Comparison of ENCODE assay signal across 27 cellular contexts in genomic region chr6:57278570-57278969, GRCh38.
"Had no signal": no experiment of that assay in that cellular context is flagged by ENCODE, and none has a peak within 500 bp of the region (broad histone marks: within the 10 kb centered on the region; RNA-seq: fewer than 3 reads in every experiment).

No MANE protein-coding gene starts in this region.

- H3K36me3 Mint-ChIP-seq: activated CD4-positive, alpha-beta memory T cell treated with anti-CD3 and anti-CD28 coated beads for 36 hours; activated CD8-positive, alpha-beta memory T cell treated with anti-CD3 and anti-CD28 coated beads, Interleukin-2, amount 10 ng/mL, durations not matched to agents 7 days and 5 days; activated naive CD8-positive, alpha-beta T cell had no signal

- H3K4me3 Mint-ChIP-seq: activated CD4-positive, alpha-beta memory T cell treated with anti-CD3 and anti-CD28 coated beads for 36 hours; activated CD4-positive, alpha-beta T cell treated with anti-CD3 and anti-CD28 coated beads for 36 hours; activated CD4-positive, alpha-beta T cell treated with anti-CD3 and anti-CD28 coated beads, Interleukin-2, amount 10 ng/mL, durations not matched to agents 24 days and 14 days; activated CD8-positive, alpha-beta memory T cell treated with anti-CD3 and anti-CD28 coated beads, Interleukin-2, amount 10 ng/mL, durations not matched to agents 7 days and 5 days; activated CD8-positive, alpha-beta T cell treated with anti-CD3 and anti-CD28 coated beads, Interleukin-2, amount 10 ng/mL, durations not matched to agents 7 days and 5 days; activated naive CD8-positive, alpha-beta T cell; activated T-cell treated with anti-CD3 and anti-CD28 coated beads, Interleukin-2, amount 50 U/mL, for 4 hours; activated T-helper 17 cell treated with anti-CD3 and anti-CD28 coated beads, Interleukin-2, amount 50 U/mL, for 72 hours; central memory CD8-positive, alpha-beta T cell; dendritic cell treated with granulocyte-macrophage colony-stimulating factor and Interleukin-4, amounts not matched to agents 40 ng/mL and 50 ng/mL, for 4 days had no signal

- H3K27me3 ChIP-seq: brain microvascular endothelial cell, gastroesophageal sphincter had no signal

- H3K27ac ChIP-seq: brain microvascular endothelial cell, coronary artery, epithelial cell of prostate, esophagus squamous epithelium, gastroesophageal sphincter had no signal

- H3K9me3 Mint-ChIP-seq: activated CD4-positive, alpha-beta memory T cell treated with anti-CD3 and anti-CD28 coated beads for 36 hours; activated CD4-positive, alpha-beta T cell treated with anti-CD3 and anti-CD28 coated beads, Interleukin-2, amount 10 ng/mL, durations not matched to agents 24 days and 14 days; activated T-cell treated with anti-CD3 and anti-CD28 coated beads, Interleukin-2, amount 50 U/mL, for 4 hours; activated T-helper 17 cell treated with anti-CD3 and anti-CD28 coated beads, Interleukin-2, amount 50 U/mL, for 72 hours; central memory CD8-positive, alpha-beta T cell had no signal

- H3K4me1 ChIP-seq: gastroesophageal sphincter had no signal

- H3K9me3 ChIP-seq: esophagus squamous epithelium, gastroesophageal sphincter had no signal

- H3K4me3 ChIP-seq: coronary artery, esophagus squamous epithelium, gastroesophageal sphincter had no signal

- H3K27ac Mint-ChIP-seq: activated CD4-positive, alpha-beta memory T cell treated with anti-CD3 and anti-CD28 coated beads for 36 hours; activated CD4-positive, alpha-beta T cell treated with anti-CD3 and anti-CD28 coated beads for 36 hours; activated CD4-positive, alpha-beta T cell treated with anti-CD3 and anti-CD28 coated beads, Interleukin-2, amount 10 ng/mL, durations not matched to agents 24 days and 14 days; activated CD8-positive, alpha-beta memory T cell treated with anti-CD3 and anti-CD28 coated beads, Interleukin-2, amount 10 ng/mL, durations not matched to agents 7 days and 5 days; activated CD8-positive, alpha-beta T cell treated with anti-CD3 and anti-CD28 coated beads, Interleukin-2, amount 10 ng/mL, durations not matched to agents 7 days and 5 days; activated naive CD8-positive, alpha-beta T cell; activated T-helper 17 cell treated with anti-CD3 and anti-CD28 coated beads, Interleukin-2, amount 50 U/mL, for 72 hours; dendritic cell treated with granulocyte-macrophage colony-stimulating factor and Interleukin-4, amounts not matched to agents 40 ng/mL and 50 ng/mL, for 4 days had no signal

- H3K36me3 ChIP-seq: brain microvascular endothelial cell, esophagus squamous epithelium, gastroesophageal sphincter had no signal

- H3K4me1 Mint-ChIP-seq: activated CD4-positive, alpha-beta T cell treated with anti-CD3 and anti-CD28 coated beads for 36 hours; activated CD4-positive, alpha-beta T cell treated with anti-CD3 and anti-CD28 coated beads, Interleukin-2, amount 10 ng/mL, durations not matched to agents 24 days and 14 days; activated CD8-positive, alpha-beta memory T cell treated with anti-CD3 and anti-CD28 coated beads, Interleukin-2, amount 10 ng/mL, durations not matched to agents 7 days and 5 days; activated T-helper 17 cell treated with anti-CD3 and anti-CD28 coated beads, Interleukin-2, amount 50 U/mL, for 72 hours; central memory CD8-positive, alpha-beta T cell had no signal

- DNase-seq: activated CD4-positive, alpha-beta memory T cell treated with anti-CD3 and anti-CD28 coated beads for 36 hours; activated CD4-positive, alpha-beta T cell treated with anti-CD3 and anti-CD28 coated beads for 36 hours; activated CD4-positive, alpha-beta T cell treated with anti-CD3 and anti-CD28 coated beads, Interleukin-2, amount 10 ng/mL, durations not matched to agents 24 days and 14 days; activated CD4-positive, CD25-positive, alpha-beta regulatory T cell; activated CD4-positive, CD25-positive, alpha-beta regulatory T cell treated with anti-CD3 and anti-CD28 coated beads, Interleukin-2, amount 50 U/mL, for 72 hours; activated CD8-positive, alpha-beta memory T cell treated with anti-CD3 and anti-CD28 coated beads, Interleukin-2, amount 10 ng/mL, durations not matched to agents 7 days and 5 days; activated CD8-positive, alpha-beta memory T cell treated with anti-CD3 and anti-CD28 coated beads, Interleukin-2, amount 50 U/mL, for 48 hours; activated CD8-positive, alpha-beta T cell treated with anti-CD3 and anti-CD28 coated beads, Interleukin-2, amount 10 ng/mL, durations not matched to agents 7 days and 5 days; activated effector memory CD4-positive, alpha-beta T cell treated with Interleukin-2 at 50 U/mL for 16 hours; activated gamma-delta T cell treated with Interleukin-2 at 50 U/mL for 16 hours; activated naive CD4-positive, alpha-beta T cell treated with anti-CD3 and anti-CD28 coated beads, Interleukin-2, amount 50 U/mL, for 16 hours; activated naive CD4-positive, alpha-beta T cell treated with Interleukin-2 at 50 U/mL for 16 hours; activated T-cell treated with anti-CD3 and anti-CD28 coated beads, Interleukin-2, amount 50 U/mL, for 4 hours; amniotic stem cell; anterior cingulate cortex; brain microvascular endothelial cell; effector CD4-positive, alpha-beta T cell; esophagus squamous epithelium; foreskin melanocyte; T-helper 2 cell had no signal
